In the genomic region with DNA sequence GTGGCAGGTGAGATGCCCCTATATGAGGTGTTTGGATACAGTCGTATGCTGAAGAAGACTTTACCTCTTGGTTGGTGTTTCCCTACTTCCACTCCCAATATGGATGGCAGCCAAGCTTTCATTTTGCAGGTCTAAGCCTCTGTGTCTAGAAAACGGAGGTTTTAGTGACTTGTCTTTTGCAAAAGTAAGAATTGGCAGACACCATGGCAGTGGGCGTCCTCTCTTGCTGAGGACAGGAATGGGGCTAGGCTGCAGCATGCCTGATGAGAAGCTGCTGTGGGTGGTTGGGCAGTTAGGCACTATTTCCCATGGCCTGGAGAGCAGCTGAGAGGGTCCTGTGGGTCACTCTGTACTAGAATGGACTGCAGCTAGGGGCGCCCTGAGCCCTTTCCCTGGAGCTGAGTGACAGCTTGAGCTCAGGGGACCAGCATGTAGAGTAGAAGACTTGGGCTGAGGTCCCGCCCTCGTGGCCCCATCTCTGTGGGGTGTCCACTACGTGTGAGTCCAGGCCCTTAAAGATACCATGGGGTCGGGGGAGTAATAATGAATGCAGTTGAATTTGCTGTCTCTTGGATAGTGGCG, we compare ENCODE assay signal across 1 cellular context.
A peak's percentile ranks its signal among the peaks of the same experiment; 100 is the strongest.
TF ChIP-seq lines count a peak whose summit lies in the region.

No MANE protein-coding gene starts in this region.

TF ChIP-seq in K562, 482 proteins besides CTCF, POLR2A, EP300 and RAD21 (continued from another document):
- TF ChIP-seq, protein P1, sequence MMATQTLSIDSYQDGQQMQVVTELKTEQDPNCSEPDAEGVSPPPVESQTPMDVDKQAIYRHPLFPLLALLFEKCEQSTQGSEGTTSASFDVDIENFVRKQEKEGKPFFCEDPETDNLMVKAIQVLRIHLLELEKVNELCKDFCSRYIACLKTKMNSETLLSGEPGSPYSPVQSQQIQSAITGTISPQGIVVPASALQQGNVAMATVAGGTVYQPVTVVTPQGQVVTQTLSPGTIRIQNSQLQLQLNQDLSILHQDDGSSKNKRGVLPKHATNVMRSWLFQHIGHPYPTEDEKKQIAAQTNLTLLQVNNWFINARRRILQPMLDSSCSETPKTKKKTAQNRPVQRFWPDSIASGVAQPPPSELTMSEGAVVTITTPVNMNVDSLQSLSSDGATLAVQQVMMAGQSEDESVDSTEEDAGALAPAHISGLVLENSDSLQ (IDR thresholded peaks at IDR 0.05) = peak; percentile 77
